Comparison of ENCODE assay signal across 2 cellular contexts in the genomic region with DNA sequence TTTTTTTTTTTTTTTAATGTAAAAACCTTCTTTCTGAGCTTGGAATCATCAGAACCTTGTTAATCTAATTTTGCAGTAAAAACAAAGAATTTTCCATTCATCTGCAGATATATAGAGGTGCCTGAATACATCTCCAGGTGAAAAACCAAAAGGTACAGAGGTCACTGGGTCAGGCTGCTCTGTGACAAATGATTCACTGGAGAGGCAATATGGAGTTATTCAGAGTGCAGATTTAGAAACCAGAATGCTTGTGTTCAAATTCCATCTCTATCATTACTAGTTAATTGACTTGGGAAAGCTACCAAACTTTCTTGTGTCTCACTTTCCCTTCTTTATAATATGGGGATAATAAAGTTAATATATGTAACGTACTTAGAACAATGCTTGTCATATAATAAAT.
TF ChIP-seq lines count a peak whose summit lies in the region.

No MANE protein-coding gene starts in this region.

TF ChIP-seq in K562, 482 proteins besides CTCF, POLR2A, EP300 and RAD21 (continued from another document):
- TF ChIP-seq, protein P1, sequence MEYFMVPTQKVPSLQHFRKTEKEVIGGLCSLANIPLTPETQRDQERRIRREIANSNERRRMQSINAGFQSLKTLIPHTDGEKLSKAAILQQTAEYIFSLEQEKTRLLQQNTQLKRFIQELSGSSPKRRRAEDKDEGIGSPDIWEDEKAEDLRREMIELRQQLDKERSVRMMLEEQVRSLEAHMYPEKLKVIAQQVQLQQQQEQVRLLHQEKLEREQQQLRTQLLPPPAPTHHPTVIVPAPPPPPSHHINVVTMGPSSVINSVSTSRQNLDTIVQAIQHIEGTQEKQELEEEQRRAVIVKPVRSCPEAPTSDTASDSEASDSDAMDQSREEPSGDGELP (CRISPR knock-in tag; IDR thresholded peaks at IDR 0.05; ENCODE audit: borderline replicate concordance), result no peak
- TF ChIP-seq ZNF224 (CRISPR knock-in tag; IDR thresholded peaks at IDR 0.05) (no peak), SMARCA5 (IDR thresholded peaks at IDR 0.05) (no peak), RHOXF2B (CRISPR knock-in tag; conservative IDR thresholded peaks at IDR 0.05) (no peak), RBM25 (IDR thresholded peaks at IDR 0.05; ENCODE audit: low read depth, low read length, severe bottlenecking) (no peak), U2AF1 (optimal IDR thresholded peaks at IDR 0.05; ENCODE audit: low read depth, low read length) (no peak), FOXM1 (IDR thresholded peaks at IDR 0.05; ENCODE audit: low read depth) (no peak), FOXM1 (CRISPR knock-in tag; IDR thresholded peaks at IDR 0.05; ENCODE audit: low read depth) (no peak), FOXJ2 (tag; IDR thresholded peaks at IDR 0.05) (no peak), STAT5A (IDR thresholded peaks at IDR 0.05; ENCODE audit: borderline replicate concordance, low read length) (no peak), BMI1 (IDR thresholded peaks at IDR 0.05; ENCODE audit: low read length) (no peak), MYNN (IDR thresholded peaks at IDR 0.05) (no peak), MYNN (CRISPR knock-in tag; IDR thresholded peaks at IDR 0.05) (no peak), FOXJ3 (CRISPR knock-in tag; IDR thresholded peaks at IDR 0.05) (no peak), GTF2E2 (tag; IDR thresholded peaks at IDR 0.05) (no peak), ZNF212 (CRISPR knock-in tag; IDR thresholded peaks at IDR 0.05) (no peak)
- TF ChIP-seq, protein P2, sequence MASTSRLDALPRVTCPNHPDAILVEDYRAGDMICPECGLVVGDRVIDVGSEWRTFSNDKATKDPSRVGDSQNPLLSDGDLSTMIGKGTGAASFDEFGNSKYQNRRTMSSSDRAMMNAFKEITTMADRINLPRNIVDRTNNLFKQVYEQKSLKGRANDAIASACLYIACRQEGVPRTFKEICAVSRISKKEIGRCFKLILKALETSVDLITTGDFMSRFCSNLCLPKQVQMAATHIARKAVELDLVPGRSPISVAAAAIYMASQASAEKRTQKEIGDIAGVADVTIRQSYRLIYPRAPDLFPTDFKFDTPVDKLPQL (IDR thresholded peaks at IDR 0.05; ENCODE audit: extremely low read depth, insufficient read length), result no peak
- TF ChIP-seq, protein P3, sequence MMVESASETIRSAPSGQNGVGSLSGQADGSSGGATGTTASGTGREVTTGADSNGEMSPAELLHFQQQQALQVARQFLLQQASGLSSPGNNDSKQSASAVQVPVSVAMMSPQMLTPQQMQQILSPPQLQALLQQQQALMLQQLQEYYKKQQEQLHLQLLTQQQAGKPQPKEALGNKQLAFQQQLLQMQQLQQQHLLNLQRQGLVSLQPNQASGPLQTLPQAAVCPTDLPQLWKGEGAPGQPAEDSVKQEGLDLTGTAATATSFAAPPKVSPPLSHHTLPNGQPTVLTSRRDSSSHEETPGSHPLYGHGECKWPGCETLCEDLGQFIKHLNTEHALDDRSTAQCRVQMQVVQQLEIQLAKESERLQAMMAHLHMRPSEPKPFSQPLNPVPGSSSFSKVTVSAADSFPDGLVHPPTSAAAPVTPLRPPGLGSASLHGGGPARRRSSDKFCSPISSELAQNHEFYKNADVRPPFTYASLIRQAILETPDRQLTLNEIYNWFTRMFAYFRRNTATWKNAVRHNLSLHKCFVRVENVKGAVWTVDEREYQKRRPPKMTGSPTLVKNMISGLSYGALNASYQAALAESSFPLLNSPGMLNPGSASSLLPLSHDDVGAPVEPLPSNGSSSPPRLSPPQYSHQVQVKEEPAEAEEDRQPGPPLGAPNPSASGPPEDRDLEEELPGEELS (CRISPR knock-in tag; IDR thresholded peaks at IDR 0.05; ENCODE audit: borderline replicate concordance), result no peak

TF ChIP-seq in WTC11, 78 proteins besides CTCF, POLR2A, EP300 and RAD21 (continued from another document):
- no peak for TF ChIP-seq ZNF263 (CRISPR knock-in tag; IDR thresholded peaks at IDR 0.05; ENCODE audit: low read depth)
- TF ChIP-seq, protein P4, sequence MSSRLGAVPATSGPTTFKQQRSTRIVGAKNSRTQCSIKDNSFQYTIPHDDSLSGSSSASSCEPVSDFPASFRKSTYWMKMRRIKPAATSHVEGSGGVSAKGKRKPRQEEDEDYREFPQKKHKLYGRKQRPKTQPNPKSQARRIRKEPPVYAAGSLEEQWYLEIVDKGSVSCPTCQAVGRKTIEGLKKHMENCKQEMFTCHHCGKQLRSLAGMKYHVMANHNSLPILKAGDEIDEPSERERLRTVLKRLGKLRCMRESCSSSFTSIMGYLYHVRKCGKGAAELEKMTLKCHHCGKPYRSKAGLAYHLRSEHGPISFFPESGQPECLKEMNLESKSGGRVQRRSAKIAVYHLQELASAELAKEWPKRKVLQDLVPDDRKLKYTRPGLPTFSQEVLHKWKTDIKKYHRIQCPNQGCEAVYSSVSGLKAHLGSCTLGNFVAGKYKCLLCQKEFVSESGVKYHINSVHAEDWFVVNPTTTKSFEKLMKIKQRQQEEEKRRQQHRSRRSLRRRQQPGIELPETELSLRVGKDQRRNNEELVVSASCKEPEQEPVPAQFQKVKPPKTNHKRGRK (CRISPR knock-in tag; IDR thresholded peaks at IDR 0.05; ENCODE audit: borderline replicate concordance), result no peak
- TF ChIP-seq, protein P5, sequence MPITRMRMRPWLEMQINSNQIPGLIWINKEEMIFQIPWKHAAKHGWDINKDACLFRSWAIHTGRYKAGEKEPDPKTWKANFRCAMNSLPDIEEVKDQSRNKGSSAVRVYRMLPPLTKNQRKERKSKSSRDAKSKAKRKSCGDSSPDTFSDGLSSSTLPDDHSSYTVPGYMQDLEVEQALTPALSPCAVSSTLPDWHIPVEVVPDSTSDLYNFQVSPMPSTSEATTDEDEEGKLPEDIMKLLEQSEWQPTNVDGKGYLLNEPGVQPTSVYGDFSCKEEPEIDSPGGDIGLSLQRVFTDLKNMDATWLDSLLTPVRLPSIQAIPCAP (CRISPR knock-in tag; IDR thresholded peaks at IDR 0.05), result no peak
TF ChIP-seq in WTC11: peak in this region for 0.
